Comparison of ENCODE assay signal across 2 cellular contexts in the genomic region with DNA sequence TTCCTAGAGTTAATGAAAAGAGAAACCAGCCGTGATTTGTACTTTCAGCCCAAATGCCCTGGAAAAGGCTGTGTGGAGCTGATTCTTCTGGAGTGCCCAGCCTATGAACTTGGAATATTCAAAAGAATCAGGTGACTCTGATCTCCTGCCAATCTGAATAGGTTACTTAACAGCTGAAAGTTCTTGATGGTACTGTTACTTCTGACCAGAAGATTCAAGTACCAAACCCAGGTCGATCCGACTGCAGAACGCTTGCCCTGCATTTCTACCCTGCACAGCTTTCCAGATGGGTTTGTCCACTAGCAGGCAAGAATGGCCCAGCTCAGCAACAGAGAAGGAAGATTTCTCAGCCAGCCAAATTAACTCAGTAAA.
TF ChIP-seq lines count a peak whose summit lies in the region.

No MANE protein-coding gene starts in this region.

TF ChIP-seq in liver, 16 proteins besides CTCF, POLR2A, EP300 and RAD21 (continued from another document):
- TF ChIP-seq, protein P1, sequence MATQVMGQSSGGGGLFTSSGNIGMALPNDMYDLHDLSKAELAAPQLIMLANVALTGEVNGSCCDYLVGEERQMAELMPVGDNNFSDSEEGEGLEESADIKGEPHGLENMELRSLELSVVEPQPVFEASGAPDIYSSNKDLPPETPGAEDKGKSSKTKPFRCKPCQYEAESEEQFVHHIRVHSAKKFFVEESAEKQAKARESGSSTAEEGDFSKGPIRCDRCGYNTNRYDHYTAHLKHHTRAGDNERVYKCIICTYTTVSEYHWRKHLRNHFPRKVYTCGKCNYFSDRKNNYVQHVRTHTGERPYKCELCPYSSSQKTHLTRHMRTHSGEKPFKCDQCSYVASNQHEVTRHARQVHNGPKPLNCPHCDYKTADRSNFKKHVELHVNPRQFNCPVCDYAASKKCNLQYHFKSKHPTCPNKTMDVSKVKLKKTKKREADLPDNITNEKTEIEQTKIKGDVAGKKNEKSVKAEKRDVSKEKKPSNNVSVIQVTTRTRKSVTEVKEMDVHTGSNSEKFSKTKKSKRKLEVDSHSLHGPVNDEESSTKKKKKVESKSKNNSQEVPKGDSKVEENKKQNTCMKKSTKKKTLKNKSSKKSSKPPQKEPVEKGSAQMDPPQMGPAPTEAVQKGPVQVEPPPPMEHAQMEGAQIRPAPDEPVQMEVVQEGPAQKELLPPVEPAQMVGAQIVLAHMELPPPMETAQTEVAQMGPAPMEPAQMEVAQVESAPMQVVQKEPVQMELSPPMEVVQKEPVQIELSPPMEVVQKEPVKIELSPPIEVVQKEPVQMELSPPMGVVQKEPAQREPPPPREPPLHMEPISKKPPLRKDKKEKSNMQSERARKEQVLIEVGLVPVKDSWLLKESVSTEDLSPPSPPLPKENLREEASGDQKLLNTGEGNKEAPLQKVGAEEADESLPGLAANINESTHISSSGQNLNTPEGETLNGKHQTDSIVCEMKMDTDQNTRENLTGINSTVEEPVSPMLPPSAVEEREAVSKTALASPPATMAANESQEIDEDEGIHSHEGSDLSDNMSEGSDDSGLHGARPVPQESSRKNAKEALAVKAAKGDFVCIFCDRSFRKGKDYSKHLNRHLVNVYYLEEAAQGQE (IDR thresholded peaks at IDR 0.05) = no peak
- peak; percentile 61 for TF ChIP-seq SP1 (IDR thresholded peaks at IDR 0.05)
- TF ChIP-seq RXRA (IDR thresholded peaks at IDR 0.05) = peak; percentile 45 to 67
- TF ChIP-seq JUND (IDR thresholded peaks at IDR 0.05) = no peak

TF ChIP-seq in HepG2, 621 proteins besides CTCF, POLR2A, EP300 and RAD21 (continued from another document):
- TF ChIP-seq, protein P2, sequence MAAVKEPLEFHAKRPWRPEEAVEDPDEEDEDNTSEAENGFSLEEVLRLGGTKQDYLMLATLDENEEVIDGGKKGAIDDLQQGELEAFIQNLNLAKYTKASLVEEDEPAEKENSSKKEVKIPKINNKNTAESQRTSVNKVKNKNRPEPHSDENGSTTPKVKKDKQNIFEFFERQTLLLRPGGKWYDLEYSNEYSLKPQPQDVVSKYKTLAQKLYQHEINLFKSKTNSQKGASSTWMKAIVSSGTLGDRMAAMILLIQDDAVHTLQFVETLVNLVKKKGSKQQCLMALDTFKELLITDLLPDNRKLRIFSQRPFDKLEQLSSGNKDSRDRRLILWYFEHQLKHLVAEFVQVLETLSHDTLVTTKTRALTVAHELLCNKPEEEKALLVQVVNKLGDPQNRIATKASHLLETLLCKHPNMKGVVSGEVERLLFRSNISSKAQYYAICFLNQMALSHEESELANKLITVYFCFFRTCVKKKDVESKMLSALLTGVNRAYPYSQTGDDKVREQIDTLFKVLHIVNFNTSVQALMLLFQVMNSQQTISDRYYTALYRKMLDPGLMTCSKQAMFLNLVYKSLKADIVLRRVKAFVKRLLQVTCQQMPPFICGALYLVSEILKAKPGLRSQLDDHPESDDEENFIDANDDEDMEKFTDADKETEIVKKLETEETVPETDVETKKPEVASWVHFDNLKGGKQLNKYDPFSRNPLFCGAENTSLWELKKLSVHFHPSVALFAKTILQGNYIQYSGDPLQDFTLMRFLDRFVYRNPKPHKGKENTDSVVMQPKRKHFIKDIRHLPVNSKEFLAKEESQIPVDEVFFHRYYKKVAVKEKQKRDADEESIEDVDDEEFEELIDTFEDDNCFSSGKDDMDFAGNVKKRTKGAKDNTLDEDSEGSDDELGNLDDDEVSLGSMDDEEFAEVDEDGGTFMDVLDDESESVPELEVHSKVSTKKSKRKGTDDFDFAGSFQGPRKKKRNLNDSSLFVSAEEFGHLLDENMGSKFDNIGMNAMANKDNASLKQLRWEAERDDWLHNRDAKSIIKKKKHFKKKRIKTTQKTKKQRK (IDR thresholded peaks at IDR 0.05; ENCODE audit: low read length) = no peak
- TF ChIP-seq TAF1 (CRISPR knock-in tag; IDR thresholded peaks at IDR 0.05) = no peak
- no peak for TF ChIP-seq ZBTB8A (CRISPR knock-in tag; IDR thresholded peaks at IDR 0.05; ENCODE audit: borderline replicate concordance, low read depth)
- TF ChIP-seq, protein P3, sequence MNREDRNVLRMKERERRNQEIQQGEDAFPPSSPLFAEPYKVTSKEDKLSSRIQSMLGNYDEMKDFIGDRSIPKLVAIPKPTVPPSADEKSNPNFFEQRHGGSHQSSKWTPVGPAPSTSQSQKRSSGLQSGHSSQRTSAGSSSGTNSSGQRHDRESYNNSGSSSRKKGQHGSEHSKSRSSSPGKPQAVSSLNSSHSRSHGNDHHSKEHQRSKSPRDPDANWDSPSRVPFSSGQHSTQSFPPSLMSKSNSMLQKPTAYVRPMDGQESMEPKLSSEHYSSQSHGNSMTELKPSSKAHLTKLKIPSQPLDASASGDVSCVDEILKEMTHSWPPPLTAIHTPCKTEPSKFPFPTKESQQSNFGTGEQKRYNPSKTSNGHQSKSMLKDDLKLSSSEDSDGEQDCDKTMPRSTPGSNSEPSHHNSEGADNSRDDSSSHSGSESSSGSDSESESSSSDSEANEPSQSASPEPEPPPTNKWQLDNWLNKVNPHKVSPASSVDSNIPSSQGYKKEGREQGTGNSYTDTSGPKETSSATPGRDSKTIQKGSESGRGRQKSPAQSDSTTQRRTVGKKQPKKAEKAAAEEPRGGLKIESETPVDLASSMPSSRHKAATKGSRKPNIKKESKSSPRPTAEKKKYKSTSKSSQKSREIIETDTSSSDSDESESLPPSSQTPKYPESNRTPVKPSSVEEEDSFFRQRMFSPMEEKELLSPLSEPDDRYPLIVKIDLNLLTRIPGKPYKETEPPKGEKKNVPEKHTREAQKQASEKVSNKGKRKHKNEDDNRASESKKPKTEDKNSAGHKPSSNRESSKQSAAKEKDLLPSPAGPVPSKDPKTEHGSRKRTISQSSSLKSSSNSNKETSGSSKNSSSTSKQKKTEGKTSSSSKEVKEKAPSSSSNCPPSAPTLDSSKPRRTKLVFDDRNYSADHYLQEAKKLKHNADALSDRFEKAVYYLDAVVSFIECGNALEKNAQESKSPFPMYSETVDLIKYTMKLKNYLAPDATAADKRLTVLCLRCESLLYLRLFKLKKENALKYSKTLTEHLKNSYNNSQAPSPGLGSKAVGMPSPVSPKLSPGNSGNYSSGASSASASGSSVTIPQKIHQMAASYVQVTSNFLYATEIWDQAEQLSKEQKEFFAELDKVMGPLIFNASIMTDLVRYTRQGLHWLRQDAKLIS (CRISPR knock-in tag; IDR thresholded peaks at IDR 0.05) = no peak
- TF ChIP-seq THAP11 (CRISPR knock-in tag; IDR thresholded peaks at IDR 0.05) = no peak
- TF ChIP-seq, protein P4, sequence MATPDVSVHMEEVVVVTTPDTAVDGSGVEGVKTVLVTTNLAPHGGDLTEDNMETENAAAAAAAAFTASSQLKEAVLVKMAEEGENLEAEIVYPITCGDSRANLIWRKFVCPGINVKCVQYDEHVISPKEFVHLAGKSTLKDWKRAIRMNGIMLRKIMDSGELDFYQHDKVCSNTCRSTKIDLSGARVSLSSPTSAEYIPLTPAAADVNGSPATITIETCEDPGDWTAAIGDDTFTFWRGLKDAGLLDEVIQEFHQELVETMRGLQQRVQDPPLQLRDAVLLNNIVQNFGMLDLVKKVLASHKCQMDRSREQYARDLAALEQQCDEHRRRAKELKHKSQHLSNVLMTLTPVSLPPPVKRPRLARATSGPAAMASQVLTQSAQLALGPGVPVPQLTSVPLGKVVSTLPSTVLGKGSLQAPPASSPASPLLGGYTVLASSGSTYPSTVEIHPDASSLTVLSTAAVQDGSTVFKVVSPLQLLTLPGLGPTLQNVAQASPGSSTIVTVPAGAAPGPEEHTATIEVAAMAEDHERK (CRISPR knock-in tag; IDR thresholded peaks at IDR 0.05; ENCODE audit: low read depth) = no peak
